14 cellular contexts compared by ENCODE assay signal in genomic region chr14:61217516-61217915, GRCh38.
"Had no signal": no experiment of that assay in that cellular context is flagged by ENCODE, and none has a peak within 500 bp of the region (broad histone marks: within the 10 kb centered on the region; RNA-seq: fewer than 3 reads in every experiment).

No MANE protein-coding gene starts in this region.

- H3K4me1 ChIP-seq: breast epithelium, foreskin keratinocyte, uterus had no signal

- H3K36me3 ChIP-seq: breast epithelium, thoracic aorta, uterus had no signal

- H3K4me3 ChIP-seq: breast epithelium, thoracic aorta, uterus had no signal

- H3K27me3 ChIP-seq: breast epithelium, uterus had no signal

- H3K9me3 ChIP-seq: breast epithelium, thoracic aorta, uterus had no signal

- ATAC-seq: esophagus mucosa; foreskin keratinocyte; stimulated activated naive CD8-positive, alpha-beta T cell treated with anti-CD3 and anti-CD28 coated beads, Interleukin-15, amount 100 ng/mL, for 72 hours had no signal

- H3K27ac ChIP-seq: breast epithelium, foreskin keratinocyte, thoracic aorta, uterus had no signal

- DNase-seq: activated CD4-positive, alpha-beta T cell treated with anti-CD3 and anti-CD28 coated beads, Interleukin-2, amount 50 U/mL, for 4 hours; activated CD4-positive, CD25-positive, alpha-beta regulatory T cell treated with anti-CD3 and anti-CD28 coated beads, Interleukin-2, amount 50 U/mL, for 72 hours; activated gamma-delta T cell treated with Interleukin-2 at 50 U/mL for 16 hours; activated naive CD8-positive, alpha-beta T cell treated with anti-CD3 and anti-CD28 coated beads for 36 hours; activated T-cell treated with anti-CD3 and anti-CD28 coated beads, Interleukin-2, amount 50 U/mL, for 48 hours; anterior cingulate cortex; foreskin keratinocyte; stimulated activated CD4-positive, alpha-beta T cell treated with anti-CD3 and anti-CD28 coated beads, Interleukin-4, amount 100 ng/mL, for 24 hours; stimulated activated naive CD8-positive, alpha-beta T cell treated with anti-CD3 and anti-CD28 coated beads, Interleukin-15, amount 100 ng/mL, for 72 hours; SW 1271; uterus had no signal
